Comparison of ENCODE assay signal across 10 cellular contexts in genomic region chr1:85578321-85579295, GRCh38. TPM values are rescaled to one million over a fixed set of nuclear protein-coding genes. Genes with fewer than 3 reads are reported as not detected.
DNase-seq lines count a peak whose midpoint lies in the region; ATAC-seq and TF ChIP-seq lines count a peak whose summit lies in the region.
"Had no signal": no experiment of that assay in that cellular context is flagged by ENCODE, and none has a peak within 500 bp of the region (broad histone marks: within the 10 kb centered on the region; RNA-seq: fewer than 3 reads in every experiment).

No MANE protein-coding gene starts in this region.

- H3K36me3 ChIP-seq in neuron (ENCODE audit: insufficient read depth, low read length), result peaks cover 22% of the 10 kb centered on the region

- H3K4me3 ChIP-seq in epithelial cell of proximal tubule (ENCODE audit: low read depth, low read length) (peak overlapping the region; percentile 86), neuron (ENCODE audit: low read length) (peak overlapping the region; percentile 85)

- no peak for TF ChIP-seq CTCF in epithelial cell of proximal tubule (conservative IDR thresholded peaks at IDR 0.05; ENCODE audit: low read depth, low read length)

- peaks cover 28% of the 10 kb centered on the region for H3K4me1 ChIP-seq in neuron (ENCODE audit: insufficient read depth, low read length)

- intact Hi-C loops in activated naive CD4-positive, alpha-beta T cell treated with anti-CD3 and anti-CD28 coated beads for 36 hours (cut with micrococcal nuclease), result loop anchor here (1.0 kb wide), 1 partner anchor 302 kb away; the partner anchor contains the start of gene BCL10

- H2AFZ ChIP-seq in neuron (ENCODE audit: low read depth, low read length), result no peak overlapping the region

- no peaks in the 10 kb centered on the region for H3K27me3 ChIP-seq in neuron (ENCODE audit: insufficient read depth, low read length)

- CTCF ChIA-PET in activated naive CD4-positive, alpha-beta T cell treated with anti-CD3 and anti-CD28 coated beads for 36 hours (lab: Charles Lee), result interaction anchor here (0.6 kb wide), 1 partner anchor 287 kb away, joined by 3 read pairs; no protein-coding TSS in a partner anchor

- H3K9me3 ChIP-seq in neuron (ENCODE audit: low read length), result no peaks in the 10 kb centered on the region

- H3K9me3 Mint-ChIP-seq in activated naive CD4-positive, alpha-beta T cell treated with anti-CD3 and anti-CD28 coated beads for 36 hours, result no peaks in the 10 kb centered on the region

- H3K27ac Mint-ChIP-seq in activated naive CD4-positive, alpha-beta T cell treated with anti-CD3 and anti-CD28 coated beads for 36 hours, result no peak overlapping the region

- no peak overlapping the region for H3K4me3 Mint-ChIP-seq in activated naive CD4-positive, alpha-beta T cell treated with anti-CD3 and anti-CD28 coated beads for 36 hours

- ATAC-seq in activated CD4-positive, CD25-positive, alpha-beta regulatory T cell treated with anti-CD3 and anti-CD28 coated beads, Interleukin-2, amount 50 U/mL, for 24 hours, result no peak

- H3K36me3 Mint-ChIP-seq in activated naive CD4-positive, alpha-beta T cell treated with anti-CD3 and anti-CD28 coated beads for 36 hours (ENCODE audit: low read depth), result no peaks in the 10 kb centered on the region

- H3K27me3 Mint-ChIP-seq in activated naive CD4-positive, alpha-beta T cell treated with anti-CD3 and anti-CD28 coated beads for 36 hours (ENCODE audit: low read depth), result peaks cover 74% of the 10 kb centered on the region

- peaks cover 25% of the 10 kb centered on the region for H3K4me1 Mint-ChIP-seq in activated naive CD4-positive, alpha-beta T cell treated with anti-CD3 and anti-CD28 coated beads for 36 hours (ENCODE audit: low read depth)

- DNase-seq in AG20443 (ENCODE audit: low spot score) (peak; percentile 67), NCI-H69 (lab: John Stamatoyannopoulos, UW) (peak; percentile 15), epithelial cell of proximal tubule (ENCODE audit: low read depth) (no peak), putamen (ENCODE audit: low spot score) (no peak), GDM1 (lab: John Stamatoyannopoulos, UW) (no peak)
- DNase-seq in activated naive CD4-positive, alpha-beta T cell treated with anti-CD3 and anti-CD28 coated beads for 36 hours, result no peak
- DNase-seq: Karpas-422; stimulated activated CD4-positive, alpha-beta T cell treated with anti-CD3 and anti-CD28 coated beads, Interleukin-2, amount 100 ng/mL, for 24 hours had no signal

RNA-seq across cellular contexts. Expression of gene CCN1, which starts 2.0 kb away (rescaled TPM):
- 148 and 348 TPM in 2 replicates for total RNA-seq in epithelial cell of proximal tubule
- total RNA-seq in activated naive CD4-positive, alpha-beta T cell treated with anti-CD3 and anti-CD28 coated beads for 36 hours, result not detected

Comparison
In these comparisons a context has a peak if more than half of its experiments do, and no peak if none do; other contexts are left out.
1. DNase-seq: peak in AG20443 (single experiment) and NCI-H69 (single experiment); none in epithelial cell of proximal tubule (single experiment), putamen (single experiment), GDM1 (single experiment) and activated naive CD4-positive, alpha-beta T cell treated with anti-CD3 and anti-CD28 coated beads for 36 hours (single experiment).
2. RNA of gene CCN1, which starts 2.0 kb away (total RNA-seq): 148 to 348 TPM in epithelial cell of proximal tubule; not detected in activated naive CD4-positive, alpha-beta T cell treated with anti-CD3 and anti-CD28 coated beads for 36 hours; every median in the first group is over 100 times any median in the second.